Comparison of ENCODE assay signal across 1 cellular context in genomic region chr6:28399370-28400121, GRCh38.
TF ChIP-seq lines count a peak whose summit lies in the region.

Gene ZSCAN12 (minus strand): TSS chr6:28399747. CDS start chr6:28398405, 1,342 bp downstream.

TF ChIP-seq in GM12878, 131 proteins besides CTCF, POLR2A, EP300 and RAD21 (continued from another document and continues in another):
- TF ChIP-seq, protein P1, sequence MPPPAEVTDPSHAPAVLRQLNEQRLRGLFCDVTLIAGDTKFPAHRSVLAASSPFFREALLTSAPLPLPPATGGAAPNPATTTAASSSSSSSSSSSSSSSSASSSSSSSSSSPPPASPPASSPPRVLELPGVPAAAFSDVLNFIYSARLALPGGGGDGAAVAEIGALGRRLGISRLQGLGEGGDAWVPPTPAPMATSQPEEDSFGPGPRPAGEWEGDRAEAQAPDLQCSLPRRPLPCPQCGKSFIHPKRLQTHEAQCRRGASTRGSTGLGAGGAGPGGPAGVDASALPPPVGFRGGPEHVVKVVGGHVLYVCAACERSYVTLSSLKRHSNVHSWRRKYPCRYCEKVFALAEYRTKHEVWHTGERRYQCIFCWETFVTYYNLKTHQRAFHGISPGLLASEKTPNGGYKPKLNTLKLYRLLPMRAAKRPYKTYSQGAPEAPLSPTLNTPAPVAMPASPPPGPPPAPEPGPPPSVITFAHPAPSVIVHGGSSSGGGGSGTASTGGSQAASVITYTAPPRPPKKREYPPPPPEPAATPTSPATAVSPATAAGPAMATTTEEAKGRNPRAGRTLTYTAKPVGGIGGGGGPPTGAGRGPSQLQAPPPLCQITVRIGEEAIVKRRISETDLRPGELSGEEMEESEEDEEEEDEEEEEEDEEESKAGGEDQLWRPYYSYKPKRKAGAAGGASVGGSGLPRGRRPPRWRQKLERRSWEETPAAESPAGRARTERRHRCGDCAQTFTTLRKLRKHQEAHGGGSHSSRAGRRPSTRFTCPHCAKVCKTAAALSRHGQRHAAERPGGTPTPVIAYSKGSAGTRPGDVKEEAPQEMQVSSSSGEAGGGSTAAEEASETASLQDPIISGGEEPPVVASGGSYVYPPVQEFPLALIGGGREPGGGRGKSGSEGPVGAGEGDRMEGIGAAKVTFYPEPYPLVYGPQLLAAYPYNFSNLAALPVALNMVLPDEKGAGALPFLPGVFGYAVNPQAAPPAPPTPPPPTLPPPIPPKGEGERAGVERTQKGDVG (CRISPR knock-in tag; IDR thresholded peaks at IDR 0.05): no peak
- TF ChIP-seq KDM1A (IDR thresholded peaks at IDR 0.05; ENCODE audit: borderline replicate concordance): no peak
- TF ChIP-seq SIX5 (IDR thresholded peaks at IDR 0.05; ENCODE audit: low read depth, low read length, severe bottlenecking): peak; percentile 66
- TF ChIP-seq IKZF2 (IDR thresholded peaks at IDR 0.05): peak; percentile 59 to 73
- no peak for TF ChIP-seq RAD51 (IDR thresholded peaks at IDR 0.05)
- TF ChIP-seq SMAD5 (IDR thresholded peaks at IDR 0.05; ENCODE audit: low read depth): peak; percentile 63; the same call in 1 of the 2 replicates
- TF ChIP-seq RUNX3 (IDR thresholded peaks at IDR 0.05; ENCODE audit: low read length): peak; percentile 88
- TF ChIP-seq MEF2B (IDR thresholded peaks at IDR 0.05; ENCODE audit: partially characterized antibody, poor library complexity, severe bottlenecking): peak; percentile 64
- TF ChIP-seq ZNF622 (IDR thresholded peaks at IDR 0.05): no peak
- TF ChIP-seq ATF3 (IDR thresholded peaks at IDR 0.05; ENCODE audit: borderline replicate concordance, extremely low read depth, low read depth, low read length): no peak
- TF ChIP-seq, protein P2, sequence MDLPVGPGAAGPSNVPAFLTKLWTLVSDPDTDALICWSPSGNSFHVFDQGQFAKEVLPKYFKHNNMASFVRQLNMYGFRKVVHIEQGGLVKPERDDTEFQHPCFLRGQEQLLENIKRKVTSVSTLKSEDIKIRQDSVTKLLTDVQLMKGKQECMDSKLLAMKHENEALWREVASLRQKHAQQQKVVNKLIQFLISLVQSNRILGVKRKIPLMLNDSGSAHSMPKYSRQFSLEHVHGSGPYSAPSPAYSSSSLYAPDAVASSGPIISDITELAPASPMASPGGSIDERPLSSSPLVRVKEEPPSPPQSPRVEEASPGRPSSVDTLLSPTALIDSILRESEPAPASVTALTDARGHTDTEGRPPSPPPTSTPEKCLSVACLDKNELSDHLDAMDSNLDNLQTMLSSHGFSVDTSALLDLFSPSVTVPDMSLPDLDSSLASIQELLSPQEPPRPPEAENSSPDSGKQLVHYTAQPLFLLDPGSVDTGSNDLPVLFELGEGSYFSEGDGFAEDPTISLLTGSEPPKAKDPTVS (IDR thresholded peaks at IDR 0.05; ENCODE audit: low read depth, low read length): 0 out of 2 replicates have a peak, but pooled peaks have one; percentile 58
- TF ChIP-seq DPF2 (IDR thresholded peaks at IDR 0.05): peak; percentile 69
- no peak for TF ChIP-seq PBX3 (IDR thresholded peaks at IDR 0.05; ENCODE audit: insufficient replicate concordance, low read depth, low read length)
- TF ChIP-seq ASH2L (IDR thresholded peaks at IDR 0.05; ENCODE audit: borderline replicate concordance, low read depth): no peak
- TF ChIP-seq, protein P3, sequence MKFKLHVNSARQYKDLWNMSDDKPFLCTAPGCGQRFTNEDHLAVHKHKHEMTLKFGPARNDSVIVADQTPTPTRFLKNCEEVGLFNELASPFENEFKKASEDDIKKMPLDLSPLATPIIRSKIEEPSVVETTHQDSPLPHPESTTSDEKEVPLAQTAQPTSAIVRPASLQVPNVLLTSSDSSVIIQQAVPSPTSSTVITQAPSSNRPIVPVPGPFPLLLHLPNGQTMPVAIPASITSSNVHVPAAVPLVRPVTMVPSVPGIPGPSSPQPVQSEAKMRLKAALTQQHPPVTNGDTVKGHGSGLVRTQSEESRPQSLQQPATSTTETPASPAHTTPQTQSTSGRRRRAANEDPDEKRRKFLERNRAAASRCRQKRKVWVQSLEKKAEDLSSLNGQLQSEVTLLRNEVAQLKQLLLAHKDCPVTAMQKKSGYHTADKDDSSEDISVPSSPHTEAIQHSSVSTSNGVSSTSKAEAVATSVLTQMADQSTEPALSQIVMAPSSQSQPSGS (IDR thresholded peaks at IDR 0.05; ENCODE audit: low read length): 0 out of 2 replicates have a peak, but pooled peaks have one; percentile 43
- 0 out of 2 replicates have a peak, but pooled peaks have one; percentile 20 for TF ChIP-seq ZNF217 (IDR thresholded peaks at IDR 0.05)
- TF ChIP-seq, protein P4, sequence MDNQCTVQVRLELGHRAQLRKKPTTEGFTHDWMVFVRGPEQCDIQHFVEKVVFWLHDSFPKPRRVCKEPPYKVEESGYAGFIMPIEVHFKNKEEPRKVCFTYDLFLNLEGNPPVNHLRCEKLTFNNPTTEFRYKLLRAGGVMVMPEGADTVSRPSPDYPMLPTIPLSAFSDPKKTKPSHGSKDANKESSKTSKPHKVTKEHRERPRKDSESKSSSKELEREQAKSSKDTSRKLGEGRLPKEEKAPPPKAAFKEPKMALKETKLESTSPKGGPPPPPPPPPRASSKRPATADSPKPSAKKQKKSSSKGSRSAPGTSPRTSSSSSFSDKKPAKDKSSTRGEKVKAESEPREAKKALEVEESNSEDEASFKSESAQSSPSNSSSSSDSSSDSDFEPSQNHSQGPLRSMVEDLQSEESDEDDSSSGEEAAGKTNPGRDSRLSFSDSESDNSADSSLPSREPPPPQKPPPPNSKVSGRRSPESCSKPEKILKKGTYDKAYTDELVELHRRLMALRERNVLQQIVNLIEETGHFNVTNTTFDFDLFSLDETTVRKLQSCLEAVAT (IDR thresholded peaks at IDR 0.05): peak; percentile 50; the same call in 1 of the 2 replicates
- no peak for TF ChIP-seq HDAC6 (IDR thresholded peaks at IDR 0.05; ENCODE audit: unreplicated experiment)
- peak; percentile 59; the same call in 1 of the 2 replicates for TF ChIP-seq ZBED1 (IDR thresholded peaks at IDR 0.05; ENCODE audit: borderline replicate concordance)
- TF ChIP-seq ZBTB40 (IDR thresholded peaks at IDR 0.05; ENCODE audit: borderline replicate concordance): peak; percentile 98
- no peak for TF ChIP-seq SPI1 (IDR thresholded peaks at IDR 0.05; ENCODE audit: borderline replicate concordance, insufficient read depth, low read depth, low read length)
- peak; percentile 69 for TF ChIP-seq ZNF687 (IDR thresholded peaks at IDR 0.05)
- peak; percentile 73 for TF ChIP-seq LARP7 (IDR thresholded peaks at IDR 0.05)
- peak; percentile 74; the same call in 1 of the 2 replicates for TF ChIP-seq SIN3A (IDR thresholded peaks at IDR 0.05; ENCODE audit: low read depth, low read length)
- TF ChIP-seq, protein P5, sequence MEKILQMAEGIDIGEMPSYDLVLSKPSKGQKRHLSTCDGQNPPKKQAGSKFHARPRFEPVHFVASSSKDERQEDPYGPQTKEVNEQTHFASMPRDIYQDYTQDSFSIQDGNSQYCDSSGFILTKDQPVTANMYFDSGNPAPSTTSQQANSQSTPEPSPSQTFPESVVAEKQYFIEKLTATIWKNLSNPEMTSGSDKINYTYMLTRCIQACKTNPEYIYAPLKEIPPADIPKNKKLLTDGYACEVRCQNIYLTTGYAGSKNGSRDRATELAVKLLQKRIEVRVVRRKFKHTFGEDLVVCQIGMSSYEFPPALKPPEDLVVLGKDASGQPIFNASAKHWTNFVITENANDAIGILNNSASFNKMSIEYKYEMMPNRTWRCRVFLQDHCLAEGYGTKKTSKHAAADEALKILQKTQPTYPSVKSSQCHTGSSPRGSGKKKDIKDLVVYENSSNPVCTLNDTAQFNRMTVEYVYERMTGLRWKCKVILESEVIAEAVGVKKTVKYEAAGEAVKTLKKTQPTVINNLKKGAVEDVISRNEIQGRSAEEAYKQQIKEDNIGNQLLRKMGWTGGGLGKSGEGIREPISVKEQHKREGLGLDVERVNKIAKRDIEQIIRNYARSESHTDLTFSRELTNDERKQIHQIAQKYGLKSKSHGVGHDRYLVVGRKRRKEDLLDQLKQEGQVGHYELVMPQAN (conservative IDR thresholded peaks at IDR 0.05): peak; percentile 62; the same call in 1 of the 2 replicates
- peak; percentile 73; the same call in 1 of the 2 replicates for TF ChIP-seq CREB1 (IDR thresholded peaks at IDR 0.05; ENCODE audit: low read depth)
- TF ChIP-seq KLF5 (IDR thresholded peaks at IDR 0.05; ENCODE audit: partially characterized antibody): peak; percentile 22
- peak; percentile 90 for TF ChIP-seq NR2C1 (IDR thresholded peaks at IDR 0.05)
- peak; percentile 39; the same call in 1 of the 2 replicates for TF ChIP-seq MEF2A (IDR thresholded peaks at IDR 0.05; ENCODE audit: insufficient read depth, low read depth, low read length)
- TF ChIP-seq SREBF1 (IDR thresholded peaks at IDR 0.05; ENCODE audit: low read length): no peak
- TF ChIP-seq, protein P6, sequence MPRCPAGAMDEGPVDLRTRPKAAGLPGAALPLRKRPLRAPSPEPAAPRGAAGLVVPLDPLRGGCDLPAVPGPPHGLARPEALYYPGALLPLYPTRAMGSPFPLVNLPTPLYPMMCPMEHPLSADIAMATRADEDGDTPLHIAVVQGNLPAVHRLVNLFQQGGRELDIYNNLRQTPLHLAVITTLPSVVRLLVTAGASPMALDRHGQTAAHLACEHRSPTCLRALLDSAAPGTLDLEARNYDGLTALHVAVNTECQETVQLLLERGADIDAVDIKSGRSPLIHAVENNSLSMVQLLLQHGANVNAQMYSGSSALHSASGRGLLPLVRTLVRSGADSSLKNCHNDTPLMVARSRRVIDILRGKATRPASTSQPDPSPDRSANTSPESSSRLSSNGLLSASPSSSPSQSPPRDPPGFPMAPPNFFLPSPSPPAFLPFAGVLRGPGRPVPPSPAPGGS (IDR thresholded peaks at IDR 0.05; ENCODE audit: borderline replicate concordance, insufficient read depth, low read depth, low read length, poor library complexity, severe bottlenecking): no peak
- no peak; the same call in 1 of the 2 replicates for TF ChIP-seq FOXM1 (IDR thresholded peaks at IDR 0.05; ENCODE audit: low read depth, low read length)
- TF ChIP-seq RFX5 (IDR thresholded peaks at IDR 0.05; ENCODE audit: low read depth, low read length): 0 out of 2 replicates have a peak, but pooled peaks have one; percentile 29
- TF ChIP-seq POLR2AphosphoS5 (IDR thresholded peaks at IDR 0.05; ENCODE audit: low read length): peak; percentile 92
- TF ChIP-seq PAX8 (IDR thresholded peaks at IDR 0.05): 0 out of 2 replicates have a peak, but pooled peaks have one; percentile 36
- peak; percentile 56; the same call in 1 of the 2 replicates for TF ChIP-seq MTA3 (IDR thresholded peaks at IDR 0.05; ENCODE audit: borderline replicate concordance, low read length)
- no peak for TF ChIP-seq CHD1 (IDR thresholded peaks at IDR 0.05; ENCODE audit: low read depth, low read length)
